19 cellular contexts compared by ENCODE assay signal in genomic region chr5:684771-685216, GRCh38. TPM values are rescaled to one million over a fixed set of nuclear protein-coding genes. Genes with fewer than 3 reads are reported as not detected.
DNase-seq lines count a peak whose midpoint lies in the region; ATAC-seq and TF ChIP-seq lines count a peak whose summit lies in the region.
"Had no signal": no experiment of that assay in that cellular context is flagged by ENCODE, and none has a peak within 500 bp of the region (broad histone marks: within the 10 kb centered on the region; RNA-seq: fewer than 3 reads in every experiment).

No MANE protein-coding gene starts in this region.

- H3K79me2 ChIP-seq in H9 (ENCODE audit: insufficient read depth, low read length) = no peaks in the 10 kb centered on the region
- no peaks in the 10 kb centered on the region for H3K79me2 ChIP-seq in osteoblast (ENCODE audit: insufficient read depth, low read length)

- H3K4me1 ChIP-seq in H9 (ENCODE audit: insufficient read depth, low read length) (no peaks in the 10 kb centered on the region), osteoblast (ENCODE audit: insufficient read depth, low read length) (no peaks in the 10 kb centered on the region)
- H3K4me1 ChIP-seq: colonic mucosa, lower lobe of right lung, tibial artery had no signal

- no peak overlapping the region for H4K5ac ChIP-seq in H9 (ENCODE audit: insufficient read length, low read depth, low read length)

- no peak overlapping the region for H3K18ac ChIP-seq in H9 (ENCODE audit: insufficient read length, low read depth, low read length)

- H3K27ac ChIP-seq in H9 (ENCODE audit: insufficient read length, low read depth, low read length) (no peak overlapping the region), osteoblast (ENCODE audit: low read depth, low read length) (no peak overlapping the region)
- H3K27ac ChIP-seq: colonic mucosa, lower lobe of right lung, neutrophil, tibial artery had no signal

- no peaks in the 10 kb centered on the region for H3K27me3 Mint-ChIP-seq in activated CD4-positive, alpha-beta T cell treated with anti-CD3 and anti-CD28 coated beads, Interleukin-2, amount 10 ng/mL, durations not matched to agents 7 days and 5 days
- no peaks in the 10 kb centered on the region for H3K27me3 Mint-ChIP-seq in activated CD4-positive, alpha-beta T cell treated with anti-CD3 and anti-CD28 coated beads, Interleukin-2, amount 10 ng/mL, durations not matched to agents 24 days and 14 days
- peaks cover 41% of the 10 kb centered on the region for H3K27me3 Mint-ChIP-seq in H9 (ENCODE audit: low read depth)
- peaks cover 3% of the 10 kb centered on the region for H3K27me3 Mint-ChIP-seq in glutamatergic neuron (ENCODE audit: unreplicated experiment)
- H3K27me3 Mint-ChIP-seq: brain had no signal

- no peak overlapping the region for H3T11ph ChIP-seq in H9 (ENCODE audit: low read length)

- H3K27me3 ChIP-seq in H9 (ENCODE audit: insufficient read depth, low read length) (no peaks in the 10 kb centered on the region), osteoblast (ENCODE audit: insufficient read depth, low read length) (no peaks in the 10 kb centered on the region)
- H3K27me3 ChIP-seq: colonic mucosa, neutrophil, tibial artery had no signal

- no peaks in the 10 kb centered on the region for H3K9me3 Mint-ChIP-seq in activated CD4-positive, alpha-beta T cell treated with anti-CD3 and anti-CD28 coated beads, Interleukin-2, amount 10 ng/mL, durations not matched to agents 7 days and 5 days
- no peaks in the 10 kb centered on the region for H3K9me3 Mint-ChIP-seq in activated CD4-positive, alpha-beta T cell treated with anti-CD3 and anti-CD28 coated beads, Interleukin-2, amount 10 ng/mL, durations not matched to agents 24 days and 14 days
- H3K9me3 Mint-ChIP-seq in H9 = no peaks in the 10 kb centered on the region
- H3K9me3 Mint-ChIP-seq in glutamatergic neuron (ENCODE audit: unreplicated experiment) = peaks cover 7% of the 10 kb centered on the region
- H3K9me3 Mint-ChIP-seq: brain had no signal

- no peaks in the 10 kb centered on the region for H3K79me1 ChIP-seq in H9 (ENCODE audit: insufficient read depth, low read depth, low read length, poor library complexity, severe bottlenecking)

- no peaks in the 10 kb centered on the region for H4K20me1 ChIP-seq in H9 (ENCODE audit: control insufficient read depth, insufficient read depth, insufficient read length)
- H4K20me1 ChIP-seq in osteoblast (ENCODE audit: insufficient read depth, low read length) = no peaks in the 10 kb centered on the region

- no peak overlapping the region for H2BK15ac ChIP-seq in H9 (ENCODE audit: low read depth, low read length)

- no peaks in the 10 kb centered on the region for H3K36me3 ChIP-seq in osteoblast (ENCODE audit: insufficient read depth, low read length)
- H3K36me3 ChIP-seq: colonic mucosa, lower lobe of right lung, neutrophil, tibial artery had no signal

- no peak overlapping the region for H4K91ac ChIP-seq in H9 (ENCODE audit: insufficient read length, low read depth, low read length)

- no peaks in the 10 kb centered on the region for H3K23me2 ChIP-seq in H9 (ENCODE audit: insufficient read length, low read depth, low read length, poor library complexity, severe bottlenecking)

- H3K56ac ChIP-seq in H9 (ENCODE audit: insufficient read length, low read depth, low read length) = no peak overlapping the region

- ATAC-seq in GM19351 (IDR thresholded peaks at IDR 0.05; ENCODE audit: unreplicated experiment) = no peak
- ATAC-seq: lower lobe of right lung; stimulated activated naive CD8-positive, alpha-beta T cell treated with anti-CD3 and anti-CD28 coated beads, Interleukin-15, Interleukin-2, amounts not matched to agents 100 U/mL and 50 U/mL, for 24 hours had no signal

- no peak overlapping the region for H2BK12ac ChIP-seq in H9 (ENCODE audit: insufficient read length, low read depth, low read length)

- H3K36me3 Mint-ChIP-seq in activated CD4-positive, alpha-beta T cell treated with anti-CD3 and anti-CD28 coated beads, Interleukin-2, amount 10 ng/mL, durations not matched to agents 7 days and 5 days (ENCODE audit: low read depth) = no peaks in the 10 kb centered on the region
- H3K36me3 Mint-ChIP-seq in activated CD4-positive, alpha-beta T cell treated with anti-CD3 and anti-CD28 coated beads, Interleukin-2, amount 10 ng/mL, durations not matched to agents 24 days and 14 days (ENCODE audit: low read depth) = no peaks in the 10 kb centered on the region
- H3K36me3 Mint-ChIP-seq in H9 (ENCODE audit: insufficient read depth in 1 of 3, low read depth in 3 of 3) (no peaks in the 10 kb centered on the region), glutamatergic neuron (ENCODE audit: unreplicated experiment) (no peaks in the 10 kb centered on the region)
- H3K36me3 Mint-ChIP-seq: brain had no signal

- intact Hi-C loops in activated CD4-positive, alpha-beta T cell treated with anti-CD3 and anti-CD28 coated beads, Interleukin-2, amount 10 ng/mL, durations not matched to agents 24 days and 14 days (cut with micrococcal nuclease) = loop anchor here (10.0 kb wide), 1 partner anchor 90 kb away; no protein-coding TSS in a partner anchor

- H3K4me3 Mint-ChIP-seq in activated CD4-positive, alpha-beta T cell treated with anti-CD3 and anti-CD28 coated beads, Interleukin-2, amount 10 ng/mL, durations not matched to agents 7 days and 5 days = no peak overlapping the region
- H3K4me3 Mint-ChIP-seq in activated CD4-positive, alpha-beta T cell treated with anti-CD3 and anti-CD28 coated beads, Interleukin-2, amount 10 ng/mL, durations not matched to agents 24 days and 14 days = no peak overlapping the region
- H3K4me3 Mint-ChIP-seq in H9 (no peak overlapping the region), glutamatergic neuron (ENCODE audit: unreplicated experiment) (no peak overlapping the region)
- H3K4me3 Mint-ChIP-seq: brain had no signal

- no peaks in the 10 kb centered on the region for H3K9me3 ChIP-seq in H9 (ENCODE audit: control insufficient read depth, low read depth, low read length)
- no peaks in the 10 kb centered on the region for H3K9me3 ChIP-seq in osteoblast (ENCODE audit: low read depth, low read length)
- H3K9me3 ChIP-seq: colonic mucosa, lower lobe of right lung, neutrophil, tibial artery had no signal

- H3K9ac ChIP-seq in H9 (ENCODE audit: extremely low read depth, insufficient read length, low read length) = no peak overlapping the region

- no peak overlapping the region for H2BK120ac ChIP-seq in H9 (ENCODE audit: low read depth, low read length, poor library complexity, severe bottlenecking)

- H3K27ac Mint-ChIP-seq in activated CD4-positive, alpha-beta T cell treated with anti-CD3 and anti-CD28 coated beads, Interleukin-2, amount 10 ng/mL, durations not matched to agents 7 days and 5 days = no peak overlapping the region
- no peak overlapping the region for H3K27ac Mint-ChIP-seq in activated CD4-positive, alpha-beta T cell treated with anti-CD3 and anti-CD28 coated beads, Interleukin-2, amount 10 ng/mL, durations not matched to agents 24 days and 14 days
- no peak overlapping the region for H3K27ac Mint-ChIP-seq in H9
- no peak overlapping the region for H3K27ac Mint-ChIP-seq in glutamatergic neuron (ENCODE audit: unreplicated experiment)
- H3K27ac Mint-ChIP-seq: brain had no signal

- no peak overlapping the region for H3K4ac ChIP-seq in H9 (ENCODE audit: low read depth, low read length)

- H2AFZ ChIP-seq in H9 (ENCODE audit: low read length) = no peak overlapping the region
- no peak overlapping the region for H2AFZ ChIP-seq in osteoblast (ENCODE audit: low read length)

- H3K4me1 Mint-ChIP-seq in activated CD4-positive, alpha-beta T cell treated with anti-CD3 and anti-CD28 coated beads, Interleukin-2, amount 10 ng/mL, durations not matched to agents 7 days and 5 days = no peaks in the 10 kb centered on the region
- no peaks in the 10 kb centered on the region for H3K4me1 Mint-ChIP-seq in activated CD4-positive, alpha-beta T cell treated with anti-CD3 and anti-CD28 coated beads, Interleukin-2, amount 10 ng/mL, durations not matched to agents 24 days and 14 days
- no peaks in the 10 kb centered on the region for H3K4me1 Mint-ChIP-seq in H9
- H3K4me1 Mint-ChIP-seq in glutamatergic neuron (ENCODE audit: low read depth, unreplicated experiment) = peaks cover 3% of the 10 kb centered on the region
- H3K4me1 Mint-ChIP-seq: brain had no signal

- H3K4me3 ChIP-seq in osteoblast (ENCODE audit: insufficient read depth, low read length) = no peak overlapping the region
- H3K4me3 ChIP-seq: colonic mucosa, lower lobe of right lung, tibial artery had no signal

- TF ChIP-seq CTCF in H9 (conservative IDR thresholded peaks at IDR 0.05) (no peak), glutamatergic neuron (IDR thresholded peaks at IDR 0.05; ENCODE audit: partially characterized antibody, unreplicated experiment) (no peak), osteoblast (IDR thresholded peaks at IDR 0.05; ENCODE audit: extremely low read depth, low read depth, low read length) (no peak)

- peak overlapping the region; percentile 9; the same call in 1 of the 2 replicates for H3K14ac ChIP-seq in H9 (ENCODE audit: insufficient read depth, low read length)

- no peak overlapping the region for H2BK5ac ChIP-seq in H9 (ENCODE audit: insufficient read length, low read length)

- H2AK5ac ChIP-seq in H9 (ENCODE audit: insufficient read length, low read length) = no peak overlapping the region

- no peak overlapping the region for H4K8ac ChIP-seq in H9 (replicated peaks; ENCODE audit: insufficient read length, low read depth, low read length)

- H3K23ac ChIP-seq in H9 (ENCODE audit: insufficient read length, low read depth, low read length) = no peak overlapping the region

- peak; percentile 4 for DNase-seq in activated CD4-positive, alpha-beta T cell treated with anti-CD3 and anti-CD28 coated beads, Interleukin-2, amount 10 ng/mL, durations not matched to agents 7 days and 5 days
- no peak for DNase-seq in activated CD4-positive, alpha-beta T cell treated with anti-CD3 and anti-CD28 coated beads, Interleukin-2, amount 10 ng/mL, durations not matched to agents 24 days and 14 days
- DNase-seq in H9 (peak; percentile 22), glutamatergic neuron (peak; percentile 14), osteoblast (ENCODE audit: insufficient read length, low spot score, missing footprints) (peak; percentile 56), RPMI8226 (no peak), NCI-H2227 (lab: John Stamatoyannopoulos, UW; ENCODE audit: unreplicated experiment) (no peak)
- DNase-seq: AML-193; colonic mucosa; lower lobe of right lung; MV-4-11; NCI-H1694 treated with DMSO at 0.1 percent for 48 hours; NCI-H748 treated with DMSO at 0.1 percent for 48 hours; stimulated activated CD4-positive, alpha-beta T cell treated with anti-CD3 and anti-CD28 coated beads, Interleukin-4, amount 100 ng/mL, for 1 hour; stimulated activated naive CD8-positive, alpha-beta T cell treated with anti-CD3 and anti-CD28 coated beads, Interleukin-15, Interleukin-2, amounts not matched to agents 100 U/mL and 50 U/mL, for 24 hours; tibial artery had no signal

- H3K4me2 ChIP-seq in H9 (ENCODE audit: insufficient read depth, insufficient read length, low read length) = no peak overlapping the region
- no peak overlapping the region for H3K4me2 ChIP-seq in osteoblast (ENCODE audit: insufficient read depth, low read length)

- CTCF ChIA-PET in activated CD4-positive, alpha-beta T cell treated with anti-CD3 and anti-CD28 coated beads, Interleukin-2, amount 10 ng/mL, durations not matched to agents 7 days and 5 days (lab: Charles Lee) = no interaction called here

- no CpG with 5 or more reads among the region's 15 CpGs for WGBS in H9 (ENCODE audit: extremely low coverage, insufficient read length, low lambda C conversion rate)

- POLR2A ChIA-PET in activated CD4-positive, alpha-beta T cell treated with anti-CD3 and anti-CD28 coated beads, Interleukin-2, amount 10 ng/mL, durations not matched to agents 7 days and 5 days (lab: Charles Lee) = no interaction called here

- no peak overlapping the region for H2BK20ac ChIP-seq in H9 (ENCODE audit: low read depth, low read length, poor library complexity, severe bottlenecking)

RNA-seq across cellular contexts. Expression of gene TPPP, which starts 8.4 kb away (rescaled TPM):
- total RNA-seq in activated CD4-positive, alpha-beta T cell treated with anti-CD3 and anti-CD28 coated beads, Interleukin-2, amount 10 ng/mL, durations not matched to agents 7 days and 5 days = under 1 TPM; 0.02 to 0.05 TPM
- 0.07 TPM in 1 of 2 replicates, not detected in the other for total RNA-seq in activated CD4-positive, alpha-beta T cell treated with anti-CD3 and anti-CD28 coated beads, Interleukin-2, amount 10 ng/mL, durations not matched to agents 24 days and 14 days
- 0.44 and 0.48 TPM in 2 replicates for total RNA-seq in H9 (2021)
- total RNA-seq in glutamatergic neuron (ENCODE audit: unreplicated experiment) = 44.5 TPM
- not detected in 2 replicates for total RNA-seq in osteoblast

Comparison
In these comparisons a context has a peak if more than half of its experiments do, and no peak if none do; other contexts are left out.
1. DNase-seq: peak in activated CD4-positive, alpha-beta T cell treated with anti-CD3 and anti-CD28 coated beads, Interleukin-2, amount 10 ng/mL, durations not matched to agents 7 days and 5 days (single experiment), H9 (single experiment), glutamatergic neuron (single experiment) and osteoblast (single experiment); none in activated CD4-positive, alpha-beta T cell treated with anti-CD3 and anti-CD28 coated beads, Interleukin-2, amount 10 ng/mL, durations not matched to agents 24 days and 14 days (single experiment), RPMI8226 (single experiment) and NCI-H2227 (single experiment).
2. RNA of gene TPPP, which starts 8.4 kb away (total RNA-seq): 44.5 TPM in glutamatergic neuron (single experiment); 0.44 to 0.48 TPM in H9, 0.02 to 0.05 TPM in activated CD4-positive, alpha-beta T cell treated with anti-CD3 and anti-CD28 coated beads, Interleukin-2, amount 10 ng/mL, durations not matched to agents 7 days and 5 days, 0.07 TPM in activated CD4-positive, alpha-beta T cell treated with anti-CD3 and anti-CD28 coated beads, Interleukin-2, amount 10 ng/mL, durations not matched to agents 24 days and 14 days and not detected in osteoblast; every median in the first group is over 10 times any median in the second.